Comparison of ENCODE assay signal across 9 cellular contexts in genomic region chr2:56077352-56077915, GRCh38.
A peak's percentile ranks its signal among the peaks of the same experiment; 100 is the strongest.
DNase-seq lines count a peak whose midpoint lies in the region; ATAC-seq lines count a peak whose summit lies in the region.
"Had no signal": no experiment of that assay in that cellular context is flagged by ENCODE, and none has a peak within 500 bp of the region (broad histone marks: within the 10 kb centered on the region; RNA-seq: fewer than 3 reads in every experiment).

No MANE protein-coding gene starts in this region.

- ATAC-seq in T-cell (replicated peaks in 1 of 4) (no peak), GM21737 (IDR thresholded peaks at IDR 0.05; ENCODE audit: unreplicated experiment) (no peak), HG03460 (IDR thresholded peaks at IDR 0.05; ENCODE audit: unreplicated experiment) (no peak)
- ATAC-seq: activated naive CD4-positive, alpha-beta T cell treated with anti-CD3 and anti-CD28 coated beads, Interleukin-2, amount 50 U/mL, for 72 hours had no signal

- H3K9me3 Mint-ChIP-seq in T-cell, result peaks cover 6 to 11% (median 6%) of the 10 kb centered on the region in 3 donors

- no peak overlapping the region for H3K4me3 Mint-ChIP-seq in T-cell

- no peak overlapping the region for H3K27ac Mint-ChIP-seq in T-cell
- H3K27ac Mint-ChIP-seq: activated naive CD4-positive, alpha-beta T cell treated with anti-CD3 and anti-CD28 coated beads, Interleukin-2, amount 50 U/mL, for 72 hours had no signal

- peak; percentile 13 for DNase-seq in GM03348 (ENCODE audit: low spot score)
- DNase-seq in LHCN-M2 (ENCODE audit: low read depth), result peak; percentile 30
- DNase-seq in astrocyte of the hippocampus (ENCODE audit: low read depth, low spot score), result peak; percentile 24
- DNase-seq in midbrain (lab: John Stamatoyannopoulos, UW), result peak; percentile 17
- DNase-seq in dedifferentiated amniotic fluid mesenchymal stem cell (ENCODE audit: extremely low spot score), result no peak
- DNase-seq in T-cell, result no peak

- H3K4me1 Mint-ChIP-seq in T-cell, result no peaks in the 10 kb centered on the region

- H3K36me3 Mint-ChIP-seq in T-cell, result no peaks in the 10 kb centered on the region
- H3K36me3 Mint-ChIP-seq: activated naive CD4-positive, alpha-beta T cell treated with anti-CD3 and anti-CD28 coated beads, Interleukin-2, amount 50 U/mL, for 72 hours had no signal

- CTCF ChIA-PET in T-cell (lab: Charles Lee), result no interaction called here

- peaks cover 0 to 7% of the 10 kb centered on the region in 2 donors for H3K27me3 Mint-ChIP-seq in T-cell

- POLR2A ChIA-PET in T-cell (lab: Charles Lee), result no interaction called here

Comparison
In these comparisons a context has a peak if more than half of its experiments do, and no peak if none do; other contexts are left out.
1. DNase-seq: peak in GM03348 (single experiment), LHCN-M2 (single experiment), astrocyte of the hippocampus (single experiment) and midbrain (single experiment); none in dedifferentiated amniotic fluid mesenchymal stem cell (single experiment) and T-cell (0 of 34).